ENCODE assay signal across 1 cellular context in genomic region chr16:70472786-70473433, GRCh38.
TF ChIP-seq lines count a peak whose summit lies in the region.

No MANE protein-coding gene starts in this region.

TF ChIP-seq in K562, 482 proteins besides CTCF, POLR2A, EP300 and RAD21:
- no peak for TF ChIP-seq ZNF165 (CRISPR knock-in tag; IDR thresholded peaks at IDR 0.05; ENCODE audit: borderline replicate concordance)
- TF ChIP-seq SRF (CRISPR knock-in tag; IDR thresholded peaks at IDR 0.05): no peak
- no peak for TF ChIP-seq USF2 (CRISPR knock-in tag; IDR thresholded peaks at IDR 0.05)
- no peak for TF ChIP-seq SUPT5H (IDR thresholded peaks at IDR 0.05)
- no peak for TF ChIP-seq MAX (CRISPR knock-in tag; IDR thresholded peaks at IDR 0.05)
- peak; percentile 63 for TF ChIP-seq ZBTB33 (CRISPR knock-in tag; IDR thresholded peaks at IDR 0.05)
TF ChIP-seq in K562: peak in this region for 1.
